8 cellular contexts compared by ENCODE assay signal in genomic region chr17:28335959-28336871, GRCh38. TPM values are rescaled to one million over a fixed set of nuclear protein-coding genes. Genes with fewer than 3 reads are reported as not detected.
DNase-seq lines count a peak whose midpoint lies in the region; ATAC-seq and TF ChIP-seq lines count a peak whose summit lies in the region.

No MANE protein-coding gene starts in this region.

- ATAC-seq in mucosa of descending colon: peak; percentile 31

- H3K27me3 ChIP-seq in transverse colon: no peaks in the 10 kb centered on the region

- in situ Hi-C loops in transverse colon (cut with MboI; ENCODE audit: low pct_ligation_motif_present in 1 of 4, low pct_unique_long_range_greater_than_20kb in 1 of 4, low sequenced_read_pairs in 3 of 4): no loop called here

- H3K4me1 ChIP-seq in mucosa of descending colon (ENCODE audit: low read depth) (peaks cover 23% of the 10 kb centered on the region), transverse colon (peaks cover 13 to 42% (median 25%) of the 10 kb centered on the region in 4 donors)

- no peak for TF ChIP-seq POLR2A in transverse colon (IDR thresholded peaks at IDR 0.05)

- H3K4me3 ChIP-seq in WI38 (ENCODE audit: low read depth, low read length) (peak overlapping the region; percentile 99), epithelial cell of proximal tubule (ENCODE audit: low read depth, low read length) (peak overlapping the region; percentile 73), mucosa of descending colon (peak overlapping the region; percentile 84), transverse colon (peak overlapping the region; percentile 82 to 94 (median 91))

- H3K9me3 ChIP-seq in mucosa of descending colon (no peaks in the 10 kb centered on the region), transverse colon (no peaks in the 10 kb centered on the region)

- 5 to 19% methylated on average over 6 to 29 of the region's 29 CpGs for WGBS in transverse colon (ENCODE audit: low coverage in 1 of 2), 2 donors

- no peak for TF ChIP-seq EP300 in transverse colon (IDR thresholded peaks at IDR 0.05; ENCODE audit: low read depth)

- DNase-seq in NK-92 treated with Interleukin-12 subunit alpha and Interleukin-12 subunit beta, amount 100 ng/mL, for 24 hours (lab: John Stamatoyannopoulos, UW): peak; percentile 37
- DNase-seq in NK-92 (lab: John Stamatoyannopoulos, UW; ENCODE audit: unreplicated experiment) (no peak), NCI-H1105 treated with DMSO at 0.1 percent for 48 hours (lab: John Stamatoyannopoulos, UW) (peak; percentile 60), epithelial cell of proximal tubule (ENCODE audit: low read depth) (peak; percentile 80), mucosa of descending colon (peak; percentile 53 to 66 (median 53)), transverse colon (peak; percentile 64), SKM-1 treated with dmso at 0.1 percent for 144 hours (lab: John Stamatoyannopoulos, UW; ENCODE audit: unreplicated experiment) (no peak)

- H3K27ac ChIP-seq in transverse colon: peak overlapping the region; percentile 94 to 97 (median 96)

- TF ChIP-seq CTCF in WI38 (IDR thresholded peaks at IDR 0.05; ENCODE audit: low read depth, low read length) (no peak), epithelial cell of proximal tubule (conservative IDR thresholded peaks at IDR 0.05; ENCODE audit: low read depth, low read length) (no peak), mucosa of descending colon (IDR thresholded peaks at IDR 0.05) (no peak), transverse colon (IDR thresholded peaks at IDR 0.05) (no peak)

- intact Hi-C loops in mucosa of descending colon (cut with DNase I, micrococcal nuclease): no loop called here
- intact Hi-C loops in transverse colon (cut with DNase I; ENCODE audit: low total_unique reads): no loop called here

- H3K36me3 ChIP-seq in mucosa of descending colon (ENCODE audit: low read depth) (peaks cover 4% of the 10 kb centered on the region), transverse colon (peaks cover 0 to 13% (median 3%) of the 10 kb centered on the region in 4 donors)

RNA-seq across cellular contexts. Expression of gene TNFAIP1, which starts 0.7 kb away (rescaled TPM):
- total RNA-seq in epithelial cell of proximal tubule (69.3 and 72.4 TPM in 2 replicates), mucosa of descending colon (10 to 100 TPM; 36.8 to 38.4 (median 36.8) TPM), transverse colon (100 to 1,000 TPM in 1 of 4 donors, 10 to 100 TPM in 3; 25.6 to 137 (median 49.4) TPM)

RNA-seq across cellular contexts. Expression of gene IFT20, which starts 0.9 kb away (rescaled TPM):
- 30.2 and 32.9 TPM in 2 replicates for total RNA-seq in epithelial cell of proximal tubule
- total RNA-seq in mucosa of descending colon: 10 to 100 TPM; 23.6 to 44.1 (median 28.0) TPM
- 10 to 100 TPM in 3 of 4 donors, 1 to 10 TPM in 1; 7.2 to 46.0 (median 32.4) TPM for total RNA-seq in transverse colon

RNA-seq across cellular contexts. Expression of gene TMEM97, which starts 17.2 kb away (rescaled TPM):
- total RNA-seq in epithelial cell of proximal tubule (28.5 and 69.8 TPM in 2 replicates), mucosa of descending colon (10 to 100 TPM; 14.3 to 25.1 (median 18.1) TPM), transverse colon (10 to 100 TPM in 1 of 4 donors, 1 to 10 TPM in 2, not detected in 1; 4.5 to 57.7 (median 8.9) TPM)

RNA-seq across cellular contexts. Expression of gene POLDIP2, which starts 21.1 kb away (rescaled TPM):
- total RNA-seq in epithelial cell of proximal tubule (96.4 and 131 TPM in 2 replicates), mucosa of descending colon (10 to 100 TPM; 71.7 to 82.4 (median 81.3) TPM), transverse colon (10 to 100 TPM; 54.9 to 95.3 (median 66.5) TPM)

RNA-seq across cellular contexts. Expression of gene SEBOX, which starts 28.8 kb away (rescaled TPM):
- total RNA-seq in epithelial cell of proximal tubule (not detected in 2 replicates), mucosa of descending colon (not detected), transverse colon (not detected)

Comparison
In these comparisons a context has a peak if more than half of its experiments do, and no peak if none do; other contexts are left out.
1. DNase-seq: peak in NK-92 treated with Interleukin-12 subunit alpha and Interleukin-12 subunit beta, amount 100 ng/mL, for 24 hours (single experiment), NCI-H1105 treated with DMSO at 0.1 percent for 48 hours (single experiment), epithelial cell of proximal tubule (single experiment), mucosa of descending colon (3 of 3) and transverse colon (single experiment); none in NK-92 (single experiment) and SKM-1 treated with dmso at 0.1 percent for 144 hours (single experiment).
2. Peak in every context shown above with its lines, with median percentiles within 50 percentile points of each other: H3K4me3 ChIP-seq.